ENCODE assay signal across 13 cellular contexts in genomic region chr1:200364121-200364759, GRCh38. TPM values are rescaled to one million over a fixed set of nuclear protein-coding genes. Genes with fewer than 3 reads are reported as not detected.
DNase-seq lines count a peak whose midpoint lies in the region; ATAC-seq and TF ChIP-seq lines count a peak whose summit lies in the region.
"Had no signal": no experiment of that assay in that cellular context is flagged by ENCODE, and none has a peak within 500 bp of the region (broad histone marks: within the 10 kb centered on the region; RNA-seq: fewer than 3 reads in every experiment).

No MANE protein-coding gene starts in this region.

- no peak overlapping the region for H3K4ac ChIP-seq in mesendoderm (ENCODE audit: low read depth, low read length)

- no peak overlapping the region for H3K23ac ChIP-seq in mesendoderm (ENCODE audit: low read length)

- no peaks in the 10 kb centered on the region for H3K9me3 Mint-ChIP-seq in endodermal cell
- H3K9me3 Mint-ChIP-seq: T-helper 2 cell treated with Interferon-gamma antibody and Interleukin-4, amounts not matched to agents 5 μg/mL and 100 μg/mL, for 36 hours had no signal

- H3K36me3 ChIP-seq in GM23248 (ENCODE audit: low read depth) (no peaks in the 10 kb centered on the region), NT2/D1 (ENCODE audit: insufficient read depth, insufficient read length, low read length) (peaks cover 16% of the 10 kb centered on the region), endodermal cell (ENCODE audit: control insufficient read depth, insufficient read depth, low read length) (no peaks in the 10 kb centered on the region), mesendoderm (ENCODE audit: control insufficient read depth, insufficient read depth, low read length) (no peaks in the 10 kb centered on the region), testis (ENCODE audit: low read depth, missing control alignments) (no peaks in the 10 kb centered on the region)
- H3K36me3 ChIP-seq: ascending aorta had no signal

- H4K20me1 ChIP-seq in GM23248 (ENCODE audit: insufficient read depth) = no peaks in the 10 kb centered on the region

- H4K8ac ChIP-seq in mesendoderm (ENCODE audit: low read depth, low read length) = no peak overlapping the region

- H3K4me1 ChIP-seq in GM23248 (ENCODE audit: insufficient read depth) = peaks cover 72% of the 10 kb centered on the region
- peaks cover 13% of the 10 kb centered on the region for H3K4me1 ChIP-seq in NT2/D1 (ENCODE audit: insufficient read depth, insufficient read length)
- peaks cover 41% of the 10 kb centered on the region for H3K4me1 ChIP-seq in endodermal cell (ENCODE audit: control insufficient read depth, insufficient read depth, low read length)
- peaks cover 16% of the 10 kb centered on the region for H3K4me1 ChIP-seq in mesendoderm (ENCODE audit: control insufficient read depth, low read depth, low read length)
- no peaks in the 10 kb centered on the region for H3K4me1 ChIP-seq in testis
- H3K4me1 ChIP-seq: ascending aorta had no signal

- in situ Hi-C loops in GM23248 (cut with MboI) = no loop called here

- H3K27ac Mint-ChIP-seq in endodermal cell (peak overlapping the region; percentile 87), T-helper 17 cell (no peak overlapping the region)
- H3K27ac Mint-ChIP-seq: T-helper 2 cell treated with Interferon-gamma antibody and Interleukin-4, amounts not matched to agents 5 μg/mL and 100 μg/mL, for 36 hours had no signal

- intact Hi-C loops in testis (cut with DNase I; ENCODE audit: low total_unique reads) = no loop called here

- H3K27me3 Mint-ChIP-seq in endodermal cell (ENCODE audit: insufficient read depth) = no peaks in the 10 kb centered on the region
- no peaks in the 10 kb centered on the region for H3K27me3 Mint-ChIP-seq in T-helper 17 cell

- no peak overlapping the region for H2AFZ ChIP-seq in GM23248

- TF ChIP-seq CTCF in endodermal cell (conservative IDR thresholded peaks at IDR 0.05) (no peak), testis (IDR thresholded peaks at IDR 0.05) (no peak)

- H3K4me1 Mint-ChIP-seq in endodermal cell (peaks cover 45% of the 10 kb centered on the region), T-helper 17 cell (no peaks in the 10 kb centered on the region)

- no peak overlapping the region for H3K18ac ChIP-seq in mesendoderm (ENCODE audit: low read length)

- no peak overlapping the region for H4K5ac ChIP-seq in mesendoderm (ENCODE audit: low read length)

- H3K4me2 ChIP-seq in GM23248 (ENCODE audit: unreplicated experiment) = peak overlapping the region; percentile 59
- H3K4me2 ChIP-seq in mesendoderm (ENCODE audit: low read length) = no peak overlapping the region

- no peak overlapping the region for H2AK5ac ChIP-seq in mesendoderm (ENCODE audit: low read length)

- H3K79me1 ChIP-seq in mesendoderm (ENCODE audit: low read length) = no peaks in the 10 kb centered on the region

- H3K56ac ChIP-seq in mesendoderm (ENCODE audit: low read length) = no peak overlapping the region

- DNase-seq in GM23248 (peak; percentile 70), NT2/D1 (ENCODE audit: low read depth, low spot score) (peak; percentile 94), endodermal cell (peak; percentile 76), mesendoderm (peak; percentile 89), T-helper 17 cell (no peak), testis (no peak)
- no peak for DNase-seq in activated effector memory CD4-positive, alpha-beta T cell treated with anti-CD3 and anti-CD28 coated beads, Interleukin-2, amount 50 U/mL, for 16 hours
- DNase-seq: activated CD8-positive, alpha-beta memory T cell treated with anti-CD3 and anti-CD28 coated beads, Interleukin-2, amount 50 U/mL, for 4 hours; NCI-H524; small intestine had no signal

- H3F3A ChIP-seq in GM23248 (ENCODE audit: insufficient read depth) = peaks cover 54% of the 10 kb centered on the region

- H3K27ac ChIP-seq in GM23248 = peak overlapping the region; percentile 77
- H3K27ac ChIP-seq in endodermal cell (ENCODE audit: low read depth, low read length) = peak overlapping the region; percentile 27
- H3K27ac ChIP-seq in mesendoderm (ENCODE audit: low read depth, low read length) = peak overlapping the region; percentile 5
- H3K27ac ChIP-seq in testis = no peak overlapping the region
- H3K27ac ChIP-seq: ascending aorta had no signal

- H3K9me2 ChIP-seq in GM23248 (ENCODE audit: insufficient read depth) = no peaks in the 10 kb centered on the region

- H3K4me3 ChIP-seq in GM23248 = 0 out of 2 replicates have a peak overlapping the region, but pooled peaks have one; percentile 3
- H3K4me3 ChIP-seq in NT2/D1 (ENCODE audit: insufficient read length, low read depth) = no peak overlapping the region
- no peak overlapping the region for H3K4me3 ChIP-seq in endodermal cell (ENCODE audit: low read length)
- no peak overlapping the region for H3K4me3 ChIP-seq in mesendoderm (ENCODE audit: low read length)
- no peak overlapping the region for H3K4me3 ChIP-seq in testis
- H3K4me3 ChIP-seq: ascending aorta had no signal

- H3K27me3 ChIP-seq in GM23248 (replicated peaks; ENCODE audit: insufficient read depth) (no peaks in the 10 kb centered on the region), NT2/D1 (ENCODE audit: insufficient read depth, insufficient read length) (no peaks in the 10 kb centered on the region), endodermal cell (ENCODE audit: control insufficient read depth, insufficient read depth, low read length, poor library complexity, severe bottlenecking) (no peaks in the 10 kb centered on the region), mesendoderm (ENCODE audit: insufficient read depth, low read length, poor library complexity) (no peaks in the 10 kb centered on the region), testis (no peaks in the 10 kb centered on the region)
- H3K27me3 ChIP-seq: ascending aorta had no signal

- H2BK5ac ChIP-seq in mesendoderm (ENCODE audit: low read length) = no peak overlapping the region

- peak overlapping the region; percentile 77 for H2BK15ac ChIP-seq in mesendoderm (replicated peaks; ENCODE audit: low read depth)

- H3K79me2 ChIP-seq in GM23248 (ENCODE audit: insufficient read depth) = no peaks in the 10 kb centered on the region
- no peaks in the 10 kb centered on the region for H3K79me2 ChIP-seq in mesendoderm (ENCODE audit: control insufficient read depth, insufficient read depth, low read length)

- no peak for TF ChIP-seq POLR2A in testis (IDR thresholded peaks at IDR 0.05)

- ATAC-seq in T-helper 17 cell (no peak), GM21423 (IDR thresholded peaks at IDR 0.05; ENCODE audit: unreplicated experiment) (no peak)

- peak overlapping the region; percentile 0 for H3K4me3 Mint-ChIP-seq in endodermal cell
- no peak overlapping the region for H3K4me3 Mint-ChIP-seq in T-helper 17 cell
- H3K4me3 Mint-ChIP-seq: T-helper 2 cell treated with Interferon-gamma antibody and Interleukin-4, amounts not matched to agents 5 μg/mL and 100 μg/mL, for 36 hours had no signal

- WGBS in GM23248 (ENCODE audit: low coverage in 1 of 2, low lambda C conversion rate in 2 of 2, missing lambda C conversion rate in 2 of 2), 2 experiments = 65 to 76% methylated on average over 2 of the region's 2 CpGs
- 11 to 23% methylated on average over 1 to 2 of the region's 2 CpGs for WGBS in endodermal cell (ENCODE audit: insufficient coverage in 1 of 2, insufficient read length in 1 of 2), 2 experiments
- no CpG with 5 or more reads among the region's 2 CpGs for WGBS in mesendoderm (ENCODE audit: extremely low coverage, insufficient coverage, low lambda C conversion rate)
- 88 to 93% methylated on average over 2 of the region's 2 CpGs for WGBS in testis, 2 donors

- H3K9me3 ChIP-seq in GM23248 (ENCODE audit: low read depth) = no peaks in the 10 kb centered on the region
- H3K9me3 ChIP-seq in NT2/D1 (ENCODE audit: insufficient read depth, low read length) = no peaks in the 10 kb centered on the region
- no peaks in the 10 kb centered on the region for H3K9me3 ChIP-seq in endodermal cell (ENCODE audit: control insufficient read depth, low read length)
- no peaks in the 10 kb centered on the region for H3K9me3 ChIP-seq in T-helper 17 cell (ENCODE audit: control insufficient read depth, low read length, poor library complexity, severe bottlenecking)
- no peaks in the 10 kb centered on the region for H3K9me3 ChIP-seq in testis
- H3K9me3 ChIP-seq: ascending aorta had no signal

- H3K36me3 Mint-ChIP-seq in endodermal cell (ENCODE audit: low read depth) (peaks cover 15% of the 10 kb centered on the region), T-helper 17 cell (ENCODE audit: low read depth) (peaks cover 4% of the 10 kb centered on the region)

- H2BK120ac ChIP-seq in mesendoderm (ENCODE audit: low read depth, low read length) = no peak overlapping the region

- H3K9ac ChIP-seq in GM23248 = peak overlapping the region; percentile 38; the same call in 1 of the 2 replicates
- H3K9ac ChIP-seq in NT2/D1 (ENCODE audit: insufficient read length, low read depth) = peak overlapping the region; percentile 13
- H3K9ac ChIP-seq in endodermal cell (ENCODE audit: extremely low read depth, low read length, poor library complexity, severe bottlenecking) = peak overlapping the region; percentile 28
- no peak overlapping the region for H3K9ac ChIP-seq in mesendoderm (ENCODE audit: low read length)

RNA-seq across cellular contexts. Expression of gene ZNF281, which starts 45.6 kb away (rescaled TPM):
- 41.6 and 45.2 TPM in 2 replicates for total RNA-seq in GM23248 (2014; rRNA removed; shearing (Covaris generic))
- polyA plus RNA-seq in GM23248 (2016; fragmentation: Nextera tagmentation; extraction: Ambion mirVana) (39.1 and 40.3 TPM in 2 replicates), testis (ENCODE audit: insufficient read depth, low read depth, low replicate concordance) (18.0 TPM)
- total RNA-seq in endodermal cell (10 to 100 TPM; 51.7 to 61.1 TPM), T-helper 17 cell (10 to 100 TPM; 21.9 to 28.7 TPM), testis (10 to 100 TPM; 17.5 to 21.7 TPM)
- polyA plus RNA-seq in endodermal cell (2013, experiment 1 of 2) = 35.6 TPM
- polyA plus RNA-seq in endodermal cell (2013, experiment 2 of 2) = 33.7 TPM
- 40.8 TPM for polyA plus RNA-seq in mesendoderm (2013, experiment 1 of 2)
- 40.3 TPM for polyA plus RNA-seq in mesendoderm (2013, experiment 2 of 2)

Comparison
In these comparisons a context has a peak if more than half of its experiments do, and no peak if none do; other contexts are left out.
1. DNase-seq: peak in GM23248 (single experiment), NT2/D1 (single experiment), endodermal cell (single experiment) and mesendoderm (single experiment); none in activated effector memory CD4-positive, alpha-beta T cell treated with anti-CD3 and anti-CD28 coated beads, Interleukin-2, amount 50 U/mL, for 16 hours (single experiment), T-helper 17 cell (0 of 3) and testis (single experiment).
2. H3K27ac ChIP-seq: peak in GM23248 (single experiment), endodermal cell (single experiment) and mesendoderm (single experiment); none in testis (0 of 2).